ENCODE assay signal across 8 cellular contexts in the genomic region with DNA sequence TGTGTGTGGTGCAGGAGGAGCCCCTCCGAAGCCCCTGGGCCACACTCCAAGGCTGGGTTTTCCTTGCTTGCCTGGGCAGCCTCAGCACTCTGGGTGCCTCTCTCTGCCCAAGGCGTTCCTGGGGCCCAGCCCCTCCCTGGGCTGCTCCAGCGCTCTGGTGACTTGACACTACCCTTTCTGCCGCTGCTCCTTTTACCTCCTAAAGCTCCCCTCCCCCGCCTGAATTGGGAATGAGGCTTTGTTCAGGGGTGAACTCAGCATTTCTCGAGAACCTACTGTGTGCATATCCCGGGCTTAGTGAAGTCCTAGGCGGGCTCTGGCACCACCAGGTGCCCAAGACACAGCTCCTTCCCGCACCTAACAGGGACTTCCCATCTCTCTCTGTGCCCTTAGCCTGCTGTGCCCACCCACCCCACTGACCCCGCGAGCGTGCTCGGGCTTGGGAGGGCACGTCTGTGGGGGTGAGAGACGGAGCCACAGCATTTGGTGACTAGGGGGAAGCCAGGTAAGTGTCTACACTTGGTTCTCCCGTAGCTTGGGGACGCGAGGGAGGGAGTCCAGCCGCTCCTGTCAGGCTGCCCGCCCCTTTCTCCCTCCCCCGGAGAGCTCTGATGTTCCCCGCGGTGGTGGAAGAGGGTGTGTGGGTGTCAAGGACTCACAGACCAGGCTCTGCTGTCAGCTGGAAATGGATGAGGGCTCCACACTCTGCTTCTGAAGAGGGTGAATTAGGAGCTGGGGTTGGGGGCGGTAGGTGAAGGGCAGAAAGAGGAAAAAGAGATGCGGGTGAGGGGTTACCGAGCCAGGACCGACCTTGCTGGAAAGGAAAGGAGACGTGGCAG. TPM values are rescaled to one million over a fixed set of nuclear protein-coding genes. Genes with fewer than 3 reads are reported as not detected.
DNase-seq lines count a peak whose midpoint lies in the region; ATAC-seq and TF ChIP-seq lines count a peak whose summit lies in the region.

No MANE protein-coding gene starts in this region.

- H3K27ac Mint-ChIP-seq in activated naive CD8-positive, alpha-beta T cell treated with anti-CD3 and anti-CD28 coated beads, Interleukin-2, amount 10 ng/mL, durations not matched to agents 7 days and 5 days = peak overlapping the region; percentile 80

- no peaks in the 10 kb centered on the region for H3K9me3 ChIP-seq in right atrium auricular region

- DNase-seq in NCI-H510A treated with DMSO at 0.1 percent for 48 hours (lab: John Stamatoyannopoulos, UW) (peak; percentile 24), NCI-H510A (lab: John Stamatoyannopoulos, UW) (no peak), NCI-H146 treated with DMSO at 0.1 percent for 48 hours (lab: John Stamatoyannopoulos, UW; ENCODE audit: unreplicated experiment) (peak; percentile 4), right atrium auricular region (ENCODE audit: low spot score) (no peak), putamen (ENCODE audit: low spot score) (peak; percentile 29)
- DNase-seq in activated naive CD8-positive, alpha-beta T cell treated with anti-CD3 and anti-CD28 coated beads, Interleukin-2, amount 10 ng/mL, durations not matched to agents 7 days and 5 days = peak; percentile 55

- peaks cover 55% of the 10 kb centered on the region for H3K27me3 Mint-ChIP-seq in activated naive CD8-positive, alpha-beta T cell treated with anti-CD3 and anti-CD28 coated beads, Interleukin-2, amount 10 ng/mL, durations not matched to agents 7 days and 5 days

- no peak for TF ChIP-seq CTCF in right atrium auricular region (IDR thresholded peaks at IDR 0.05)

- peaks cover 3% of the 10 kb centered on the region for H3K36me3 Mint-ChIP-seq in activated naive CD8-positive, alpha-beta T cell treated with anti-CD3 and anti-CD28 coated beads, Interleukin-2, amount 10 ng/mL, durations not matched to agents 7 days and 5 days

- peaks cover 0 to 68% of the 10 kb centered on the region in 2 donors for H3K4me1 ChIP-seq in right atrium auricular region

- ATAC-seq in activated naive CD8-positive, alpha-beta T cell treated with anti-CD3 and anti-CD28 coated beads, Interleukin-2, amount 10 ng/mL, durations not matched to agents 7 days and 5 days (ENCODE audit: low read depth) = no peak
- ATAC-seq in GM19023 (IDR thresholded peaks at IDR 0.05; ENCODE audit: unreplicated experiment) (no peak), HG03378 (IDR thresholded peaks at IDR 0.05; ENCODE audit: unreplicated experiment) (no peak)

- POLR2A ChIA-PET in activated naive CD8-positive, alpha-beta T cell treated with anti-CD3 and anti-CD28 coated beads, Interleukin-2, amount 10 ng/mL, durations not matched to agents 7 days and 5 days (lab: Charles Lee) = interaction anchor here (1.2 to 4.9 kb wide), 4 partner anchors 13 to 117 kb away, joined by 3 to 72 read pairs (median 6); a partner anchor contains a TSS

- peak overlapping the region; percentile 92 for H3K4me3 Mint-ChIP-seq in activated naive CD8-positive, alpha-beta T cell treated with anti-CD3 and anti-CD28 coated beads, Interleukin-2, amount 10 ng/mL, durations not matched to agents 7 days and 5 days

- peak overlapping the region; percentile 75 to 85 for H3K27ac ChIP-seq in right atrium auricular region

- H3K4me3 ChIP-seq in right atrium auricular region = peak overlapping the region; percentile 93 to 95

- H3K36me3 ChIP-seq in right atrium auricular region = no peaks in the 10 kb centered on the region

- H3K4me1 Mint-ChIP-seq in activated naive CD8-positive, alpha-beta T cell treated with anti-CD3 and anti-CD28 coated beads, Interleukin-2, amount 10 ng/mL, durations not matched to agents 7 days and 5 days = peaks cover 33% of the 10 kb centered on the region

- no peaks in the 10 kb centered on the region for H3K27me3 ChIP-seq in right atrium auricular region

- no peaks in the 10 kb centered on the region for H3K9me3 Mint-ChIP-seq in activated naive CD8-positive, alpha-beta T cell treated with anti-CD3 and anti-CD28 coated beads, Interleukin-2, amount 10 ng/mL, durations not matched to agents 7 days and 5 days

RNA-seq across cellular contexts. Expression of a gene that starts 1.1 kb away (rescaled TPM):
- total RNA-seq in activated naive CD8-positive, alpha-beta T cell treated with anti-CD3 and anti-CD28 coated beads, Interleukin-2, amount 10 ng/mL, durations not matched to agents 7 days and 5 days = 10 to 100 TPM; 29.6 to 30.0 TPM
- total RNA-seq in right atrium auricular region = 10 to 100 TPM; 11.6 to 19.2 TPM

RNA-seq across cellular contexts. Expression of a gene that starts 31.1 kb away (rescaled TPM):
- 10 to 100 TPM in 1 of 2 experiments, 1 to 10 TPM in 1; 9.8 to 10.8 TPM for total RNA-seq in activated naive CD8-positive, alpha-beta T cell treated with anti-CD3 and anti-CD28 coated beads, Interleukin-2, amount 10 ng/mL, durations not matched to agents 7 days and 5 days
- total RNA-seq in right atrium auricular region = 10 to 100 TPM; 13.2 to 14.2 TPM

RNA-seq across cellular contexts. Expression of a gene that starts 34.1 kb away (rescaled TPM):
- total RNA-seq in activated naive CD8-positive, alpha-beta T cell treated with anti-CD3 and anti-CD28 coated beads, Interleukin-2, amount 10 ng/mL, durations not matched to agents 7 days and 5 days = 10 to 100 TPM; 92.4 to 95.2 TPM
- 10 to 100 TPM; 49.1 to 65.3 TPM for total RNA-seq in right atrium auricular region

RNA-seq across cellular contexts. Expression of a gene that starts 57.2 kb away (rescaled TPM):
- 10 to 100 TPM; 47.0 to 49.5 TPM for total RNA-seq in activated naive CD8-positive, alpha-beta T cell treated with anti-CD3 and anti-CD28 coated beads, Interleukin-2, amount 10 ng/mL, durations not matched to agents 7 days and 5 days
- 10 to 100 TPM in 1 of 2 donors, 1 to 10 TPM in 1; 8.4 to 12.9 TPM for total RNA-seq in right atrium auricular region

Comparison
In these comparisons a context has a peak if more than half of its experiments do, and no peak if none do; other contexts are left out.
1. DNase-seq: peak in NCI-H510A treated with DMSO at 0.1 percent for 48 hours (single experiment), NCI-H146 treated with DMSO at 0.1 percent for 48 hours (single experiment), activated naive CD8-positive, alpha-beta T cell treated with anti-CD3 and anti-CD28 coated beads, Interleukin-2, amount 10 ng/mL, durations not matched to agents 7 days and 5 days (single experiment) and putamen (single experiment); none in NCI-H510A (single experiment) and right atrium auricular region (single experiment).